In genomic region chr6:120186080-120186479, GRCh38 we compare ENCODE assay signal across 7 cellular contexts.
"Had no signal": no experiment of that assay in that cellular context is flagged by ENCODE, and none has a peak within 500 bp of the region (broad histone marks: within the 10 kb centered on the region; RNA-seq: fewer than 3 reads in every experiment).

No MANE protein-coding gene starts in this region.

- FAIRE-seq: HTR-8/SVneo, K562 had no signal

- H3K4me3 ChIP-seq: K562 had no signal

- H3K4me2 ChIP-seq: KMS-11 had no signal

- ATAC-seq: K562 had no signal

- H3K9ac ChIP-seq: KMS-11 had no signal

- DNase-seq: IMR-90, KBM-7, KG1 had no signal

- H3K27ac ChIP-seq: HL-60, KMS-11 had no signal
